In genomic region chrX:41302293-41302868, GRCh38 we compare ENCODE assay signal across 18 cellular contexts. TPM values are rescaled to one million over a fixed set of nuclear protein-coding genes. Genes with fewer than 3 reads are reported as not detected.
DNase-seq lines count a peak whose midpoint lies in the region; ATAC-seq, FAIRE-seq and TF ChIP-seq lines count a peak whose summit lies in the region.
"Had no signal": no experiment of that assay in that cellular context is flagged by ENCODE, and none has a peak within 500 bp of the region (broad histone marks: within the 10 kb centered on the region; RNA-seq: fewer than 3 reads in every experiment).

No MANE protein-coding gene starts in this region.

- H3K9me3 ChIP-seq in K562 (replicated peaks; ENCODE audit: control insufficient read depth, insufficient read depth, low read depth, low read length) = no peaks in the 10 kb centered on the region
- no peaks in the 10 kb centered on the region for H3K9me3 ChIP-seq in mucosa of descending colon
- no peaks in the 10 kb centered on the region for H3K9me3 ChIP-seq in right cardiac atrium (ENCODE audit: control insufficient read depth, low read length)

- TF ChIP-seq POLR2A in K562 (conservative IDR thresholded peaks at IDR 0.05) = no peak

- no peak for TF ChIP-seq EP300 in K562 (IDR thresholded peaks at IDR 0.05; ENCODE audit: low read length)

- no peak for FAIRE-seq in K562 (lab: Jason Lieb, UNC)
- FAIRE-seq: colon, RCC 7860 had no signal

- intact Hi-C loops in K562 (cut with micrococcal nuclease) = no loop called here
- intact Hi-C loops in mucosa of descending colon (cut with DNase I, micrococcal nuclease) = no loop called here
- intact Hi-C loops in right cardiac atrium (cut with DNase I) = no loop called here

- DNase-seq in DMS 273 (lab: John Stamatoyannopoulos, UW; ENCODE audit: unreplicated experiment) (peak; percentile 27), DMS 273 treated with DMSO at 0.1 percent for 48 hours (lab: John Stamatoyannopoulos, UW) (no peak), NCI-H146 treated with DMSO at 0.1 percent for 48 hours (lab: John Stamatoyannopoulos, UW; ENCODE audit: unreplicated experiment) (peak; percentile 7), K562 (ENCODE audit: extremely low read depth in 1 of 4, low spot score in 3 of 4) (peak in 2 of 4 experiments; percentile 20 to 21), mucosa of descending colon (no peak), NK-92 (lab: John Stamatoyannopoulos, UW; ENCODE audit: unreplicated experiment) (no peak), SHP77 treated with DMSO at 0.1 percent for 48 hours (lab: John Stamatoyannopoulos, UW) (no peak), right cardiac atrium (no peak)
- DNase-seq: activated CD4-positive, alpha-beta T cell treated with anti-CD3 and anti-CD28 coated beads, Interleukin-2, amount 10 ng/mL, durations not matched to agents 7 days and 5 days; activated T-cell treated with anti-CD3 and anti-CD28 coated beads, Interleukin-2, amount 50 U/mL, for 72 hours; amniotic stem cell; CD8-positive, alpha-beta memory T cell; stimulated activated CD4-positive, alpha-beta T cell treated with anti-CD3 and anti-CD28 coated beads, Interleukin-12 subunit alpha, Interleukin-12 subunit beta, amount 100 ng/mL, for 4 hours; substantia nigra had no signal

- BruUV-seq in K562 (replicated peaks; lab: Mats Ljungman, UMichigan) = no TSS peak

- no peaks in the 10 kb centered on the region for H3K79me2 ChIP-seq in K562 (ENCODE audit: control insufficient read depth, insufficient read depth, low read length)
- H3K79me2 ChIP-seq: parathyroid adenoma had no signal

- H3K4me3 ChIP-seq in K562 (no peak overlapping the region), mucosa of descending colon (no peak overlapping the region), right cardiac atrium (ENCODE audit: low read length) (no peak overlapping the region)

- no peak overlapping the region for H3K9ac ChIP-seq in K562 (ENCODE audit: insufficient read depth in 1 of 2, low read depth in 2 of 2, low read length in 2 of 2)
- H3K9ac ChIP-seq: parathyroid adenoma had no signal

- no peak for TF ChIP-seq CTCF in K562 (IDR thresholded peaks at IDR 0.05 in 2 of 3, conservative IDR thresholded peaks at IDR 0.05 in 1 of 3; ENCODE audit: insufficient read depth in 2 of 3, low read depth in 1 of 3, low read length in 3 of 3)
- TF ChIP-seq CTCF in mucosa of descending colon (IDR thresholded peaks at IDR 0.05) = no peak

- H3K4me1 ChIP-seq in K562 (replicated peaks in 1 of 2; ENCODE audit: control insufficient read depth in 2 of 2, insufficient read depth in 2 of 2, low read length in 2 of 2) (peaks cover 0 to 12% of the 10 kb centered on the region in 2 experiments; a peak in 3 of 5 replicates), mucosa of descending colon (ENCODE audit: low read depth) (no peaks in the 10 kb centered on the region), right cardiac atrium (ENCODE audit: control insufficient read depth, insufficient read depth, low read length) (no peaks in the 10 kb centered on the region)
- H3K4me1 ChIP-seq: parathyroid adenoma had no signal

- no peaks in the 10 kb centered on the region for H3K9me1 ChIP-seq in K562 (ENCODE audit: control insufficient read depth, insufficient read depth, low read length)

- 21% methylated on average over 7 of the region's 9 CpGs for WGBS in K562 (ENCODE audit: insufficient coverage, low coverage, missing lambda C conversion rate)
- 74% methylated on average over 9 of the region's 9 CpGs for WGBS in right cardiac atrium

- no peak overlapping the region for H3K4me2 ChIP-seq in K562 (ENCODE audit: insufficient read depth, low read length)

- H3K27me3 ChIP-seq in K562 (ENCODE audit: control insufficient read depth in 2 of 2, insufficient read depth in 2 of 2, low read length in 2 of 2) (no peaks in the 10 kb centered on the region), right cardiac atrium (ENCODE audit: control insufficient read depth, insufficient read depth) (no peaks in the 10 kb centered on the region)

- no peaks in the 10 kb centered on the region for H4K20me1 ChIP-seq in K562 (replicated peaks; ENCODE audit: control insufficient read depth, insufficient read depth, low read length)

- POLR2A ChIA-PET in K562 (lab: Yijun Ruan, JAX) = interaction anchor here (1.2 kb wide), 1 partner anchor 9 kb away, joined by 3 read pairs; no protein-coding TSS in a partner anchor

- in situ Hi-C loops in K562 (cut with MboI) = no loop called here

- H3K27ac ChIP-seq in K562 (ENCODE audit: extremely low read depth, low read depth, low read length) (no peak overlapping the region), right cardiac atrium (ENCODE audit: low read length) (no peak overlapping the region)
- H3K27ac ChIP-seq: 22Rv1, parathyroid adenoma had no signal

- 0 out of 2 replicates have a peak overlapping the region, but pooled peaks have one; percentile 39 for H2AFZ ChIP-seq in K562 (ENCODE audit: low read depth, low read length)
- H2AFZ ChIP-seq: parathyroid adenoma had no signal

- ATAC-seq in K562 (peak; percentile 53), mucosa of descending colon (peak; percentile 16), right cardiac atrium (no peak)
- ATAC-seq: activated T-cell treated with anti-CD3 and anti-CD28 coated beads, Interleukin-2, amount 50 U/mL, for 72 hours had no signal

- no peak for TF ChIP-seq RAD21 in K562 (CRISPR knock-in tag; conservative IDR thresholded peaks at IDR 0.05 in 1 of 2, IDR thresholded peaks at IDR 0.05 in 1 of 2)

- CTCF ChIA-PET in K562 (lab: Yijun Ruan, JAX; ENCODE audit: low intra/inter-chr PET ratio) = no interaction called here

- H3K36me3 ChIP-seq in K562 (ENCODE audit: control insufficient read depth, insufficient read depth, low read length) (no peaks in the 10 kb centered on the region), mucosa of descending colon (ENCODE audit: low read depth) (no peaks in the 10 kb centered on the region)

TF ChIP-seq in K562, 482 proteins besides CTCF, POLR2A, EP300 and RAD21 (continues in another document):
- TF ChIP-seq THRA (IDR thresholded peaks at IDR 0.05) (no peak), ELK3 (CRISPR knock-in tag; IDR thresholded peaks at IDR 0.05) (no peak), MEF2D (tag; conservative IDR thresholded peaks at IDR 0.05; ENCODE audit: low read depth) (no peak), ZNF347 (CRISPR knock-in tag; IDR thresholded peaks at IDR 0.05; ENCODE audit: low read depth) (no peak), ZC3H11A (IDR thresholded peaks at IDR 0.05; ENCODE audit: low read depth, low read length) (no peak), NCOA1 (IDR thresholded peaks at IDR 0.05; ENCODE audit: low read depth) (no peak), MYC (IDR thresholded peaks at IDR 0.05; ENCODE audit: low read depth, low read length) (no peak), MYC (CRISPR knock-in tag; IDR thresholded peaks at IDR 0.05; ENCODE audit: borderline replicate concordance, low read depth) (no peak), ZFP30 (CRISPR knock-in tag; IDR thresholded peaks at IDR 0.05; ENCODE audit: borderline replicate concordance) (no peak), NELFE (IDR thresholded peaks at IDR 0.05; ENCODE audit: insufficient read depth, insufficient read length) (no peak), HMG20B (CRISPR knock-in tag; IDR thresholded peaks at IDR 0.05) (no peak), SNIP1 (IDR thresholded peaks at IDR 0.05; ENCODE audit: low read depth) (no peak), POLR2B (IDR thresholded peaks at IDR 0.05; ENCODE audit: low read depth, partially characterized antibody) (no peak)

RNA-seq across cellular contexts. Expression of gene DDX3X, which starts 31.6 kb away (rescaled TPM):
- total RNA-seq in K562 (2011; cell fraction: chromatin; rRNA removed; ENCODE audit: low replicate concordance) = 184 and 523 TPM in 2 replicates
- total RNA-seq in K562 (2011; cell fraction: nucleolus; rRNA removed) = 105 and 114 TPM in 2 replicates
- 219 and 321 TPM in 2 replicates for total RNA-seq in K562 (2011; cell fraction: nucleoplasm; rRNA removed)
- total RNA-seq in K562 (2014; rRNA removed) (132 and 138 TPM in 2 replicates), K562 (2014; rRNA removed; fragmentation: Illumina TruSeq; extraction: Trizol) (156 and 177 TPM in 2 replicates), K562 (2015; rRNA removed; fragmentation: Illumina TruSeq; extraction: Trizol) (119 and 132 TPM in 2 replicates), K562 (2021) (213 and 232 TPM in 2 replicates), mucosa of descending colon (100 to 1,000 TPM; 208 to 256 (median 250) TPM), right cardiac atrium (100 to 1,000 TPM; 136 to 297 (median 188) TPM)
- polyA plus RNA-seq in K562 (2011; rRNA removed) (66.2 and 106 TPM in 2 replicates), K562 (2014; fragmentation: Illumina TruSeq; extraction: Trizol) (168 and 178 TPM in 2 replicates), K562 (2014; fragmentation: Nextera tagmentation; extraction: Ambion mirVana) (100 to 1,000 TPM in 1 of 2 experiments, 10 to 100 TPM in 1; 51.3 to 119 TPM), K562 (2014; rRNA removed) (138 and 150 TPM in 2 replicates), right cardiac atrium (62.4 TPM)
- polyA plus RNA-seq in K562 (2011; cell fraction: cytosol; rRNA removed) = 26.7 and 35.7 TPM in 2 replicates
- polyA plus RNA-seq in K562 (2011; cell fraction: nucleus; rRNA removed) = 67.8 and 77.0 TPM in 2 replicates
- 92.5 and 137 TPM in 2 replicates for polyA plus RNA-seq in K562 (2012)
- 207 and 251 TPM in 2 replicates for polyA minus RNA-seq in K562 (2011; rRNA and poly(A)+ RNA removed)
- polyA minus RNA-seq in K562 (2011; cell fraction: cytosol; rRNA and poly(A)+ RNA removed) = 78.8 and 134 TPM in 2 replicates
- 130 and 179 TPM in 2 replicates for polyA minus RNA-seq in K562 (2011; cell fraction: nucleus; rRNA and poly(A)+ RNA removed)

Comparison
In these comparisons a context has a peak if more than half of its experiments do, and no peak if none do; other contexts are left out.
1. DNase-seq: peak in DMS 273 (single experiment) and NCI-H146 treated with DMSO at 0.1 percent for 48 hours (single experiment); none in DMS 273 treated with DMSO at 0.1 percent for 48 hours (single experiment), mucosa of descending colon (0 of 3), NK-92 (single experiment), SHP77 treated with DMSO at 0.1 percent for 48 hours (single experiment) and right cardiac atrium (0 of 3).
2. ATAC-seq: peak in K562 (single experiment) and mucosa of descending colon (single experiment); none in right cardiac atrium (0 of 2).